ENCODE assay signal across 8 cellular contexts in genomic region chr5:59587489-59588337, GRCh38.
A peak's percentile ranks its signal among the peaks of the same experiment; 100 is the strongest.
DNase-seq lines count a peak whose midpoint lies in the region; ATAC-seq and FAIRE-seq lines count a peak whose summit lies in the region.

No MANE protein-coding gene starts in this region.

- DNase-seq in A172 (ENCODE audit: low spot score) (peak; percentile 78), HTR-8/SVneo (ENCODE audit: insufficient read length, low spot score) (peak; percentile 13), SK-N-DZ (ENCODE audit: low spot score) (peak; percentile 96), frontal cortex (ENCODE audit: low spot score in 2 of 2) (peak; percentile 26 to 43), nucleus accumbens (lab: John Stamatoyannopoulos, UW) (peak; percentile 18 to 94 (median 78))
- no peak for DNase-seq in activated CD8-positive, alpha-beta memory T cell treated with anti-CD3 and anti-CD28 coated beads, Interleukin-2, amount 50 U/mL, for 4 hours

- ATAC-seq in GM19463 (IDR thresholded peaks at IDR 0.05; ENCODE audit: unreplicated experiment) (no peak), HG02852 (IDR thresholded peaks at IDR 0.05; ENCODE audit: unreplicated experiment) (no peak)

- no peak for FAIRE-seq in HTR-8/SVneo (lab: Jason Lieb, UNC)
- FAIRE-seq in frontal cortex (lab: Jason Lieb, UNC), result no peak
